ENCODE assay signal across 17 cellular contexts in the genomic region with DNA sequence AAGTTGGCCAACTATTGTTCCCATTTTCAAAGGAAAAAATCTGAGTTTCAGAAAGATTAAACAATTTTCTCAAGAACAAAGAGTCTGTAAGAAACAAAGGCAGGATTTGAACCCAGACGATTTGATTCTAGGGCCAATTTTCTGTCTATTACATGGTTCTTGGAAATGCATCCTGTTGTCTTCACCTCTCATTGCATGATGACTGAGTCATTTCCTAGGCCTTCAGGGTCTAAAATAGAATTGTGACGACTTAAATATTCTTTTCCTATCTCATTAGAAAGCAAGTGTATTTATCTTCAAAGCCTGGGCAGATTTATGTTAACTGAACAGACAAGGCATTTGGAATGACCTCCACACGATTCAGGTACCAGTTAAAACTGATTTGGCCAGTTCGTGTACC.
DNase-seq lines count a peak whose midpoint lies in the region; ATAC-seq and TF ChIP-seq lines count a peak whose summit lies in the region.
"Had no signal": no experiment of that assay in that cellular context is flagged by ENCODE, and none has a peak within 500 bp of the region (broad histone marks: within the 10 kb centered on the region; RNA-seq: fewer than 3 reads in every experiment).

No MANE protein-coding gene starts in this region.

- CTCF ChIA-PET in mammary epithelial cell (lab: Charles Lee; ENCODE audit: low non-redundant PET), result no interaction called here

- H4K20me1 ChIP-seq in mammary epithelial cell (ENCODE audit: insufficient read depth, low read length), result no peaks in the 10 kb centered on the region

- no peak overlapping the region for H3K4me2 ChIP-seq in mammary epithelial cell (ENCODE audit: insufficient read depth, low read depth, low read length)
- H3K4me2 ChIP-seq: A549, GM23338 had no signal

- in situ Hi-C loops in mammary epithelial cell (cut with MboI; ENCODE audit: low sequenced_read_pairs in 2 of 2), result no loop called here

- no peak overlapping the region for H3K4me3 ChIP-seq in mammary epithelial cell (replicated peaks in 1 of 3; ENCODE audit: insufficient read depth in 1 of 3, low read depth in 2 of 3, low read length in 3 of 3)
- H3K4me3 ChIP-seq in fibroblast of pulmonary artery (replicated peaks; ENCODE audit: low read depth, low read length), result no peak overlapping the region
- H3K4me3 ChIP-seq: A549, GM23338, K562 had no signal

- no peak for ATAC-seq in GM21515 (IDR thresholded peaks at IDR 0.05; ENCODE audit: unreplicated experiment)
- no peak for ATAC-seq in activated CD4-positive, CD25-positive, alpha-beta regulatory T cell treated with anti-CD3 and anti-CD28 coated beads, Interleukin-2, amount 50 U/mL, for 24 hours
- ATAC-seq in HG02571 (IDR thresholded peaks at IDR 0.05; ENCODE audit: unreplicated experiment), result no peak
- ATAC-seq: A549, GM23338, K562 had no signal

- peaks cover 9% of the 10 kb centered on the region for H3K4me1 ChIP-seq in mammary epithelial cell (ENCODE audit: insufficient read depth, low read length)
- H3K4me1 ChIP-seq: A549, Caco-2 had no signal

- no peak overlapping the region for H2AFZ ChIP-seq in mammary epithelial cell (ENCODE audit: low read depth, low read length)
- H2AFZ ChIP-seq: GM23338 had no signal

- dilution Hi-C loops in mammary epithelial cell (cut with HindIII; ENCODE audit: low sequenced_read_pairs), result no loop called here

- no TSS peak for BruUV-seq in mammary epithelial cell (replicated peaks; lab: Mats Ljungman, UMichigan)

- DNase-seq in M059J (ENCODE audit: low read depth), result peak; percentile 59
- peak; percentile 26 for DNase-seq in mammary epithelial cell
- peak; percentile 26 for DNase-seq in fibroblast of pulmonary artery (ENCODE audit: low read depth)
- DNase-seq in NCI-H2029 treated with DMSO at 0.1 percent for 48 hours (lab: John Stamatoyannopoulos, UW), result no peak
- DNase-seq: Caco-2; CD8-positive, alpha-beta memory T cell; DND-41; GDM1; H9; HFFc6 had no signal

- H3K27ac ChIP-seq in mammary epithelial cell (ENCODE audit: insufficient read depth, low read depth, low read length), result no peak overlapping the region
- H3K27ac ChIP-seq: A549, HL-60 had no signal

- H3K9me3 ChIP-seq in mammary epithelial cell (replicated peaks; ENCODE audit: insufficient read depth, low read length), result no peaks in the 10 kb centered on the region
- H3K9me3 ChIP-seq: A549, Caco-2 had no signal

- no peaks in the 10 kb centered on the region for H3K27me3 ChIP-seq in mammary epithelial cell (ENCODE audit: insufficient read depth, low read length)

- H3K36me3 ChIP-seq in mammary epithelial cell (ENCODE audit: insufficient read depth, low read length), result no peaks in the 10 kb centered on the region

- intact Hi-C loops in mammary epithelial cell (cut with micrococcal nuclease), result loop anchor here (2.0 kb wide), 1 partner anchor 30 kb away; no protein-coding TSS in a partner anchor

- TF ChIP-seq CTCF in mammary epithelial cell (conservative IDR thresholded peaks at IDR 0.05 in 1 of 2, IDR thresholded peaks at IDR 0.05 in 1 of 2; ENCODE audit: extremely low read depth in 1 of 2, insufficient read depth in 1 of 2, low read depth in 1 of 2, low read length in 2 of 2), result no peak
- TF ChIP-seq CTCF in fibroblast of pulmonary artery (IDR thresholded peaks at IDR 0.05; ENCODE audit: low read length, missing control alignments), result no peak

- 57% methylated on average over 4 of the region's 4 CpGs for WGBS in mammary epithelial cell (ENCODE audit: low coverage, missing lambda C conversion rate)

- no peak overlapping the region for H3K9ac ChIP-seq in mammary epithelial cell (ENCODE audit: insufficient read depth, low read length)

- H3K79me2 ChIP-seq in mammary epithelial cell (ENCODE audit: insufficient read depth, low read length), result no peaks in the 10 kb centered on the region
